In the genomic region with DNA sequence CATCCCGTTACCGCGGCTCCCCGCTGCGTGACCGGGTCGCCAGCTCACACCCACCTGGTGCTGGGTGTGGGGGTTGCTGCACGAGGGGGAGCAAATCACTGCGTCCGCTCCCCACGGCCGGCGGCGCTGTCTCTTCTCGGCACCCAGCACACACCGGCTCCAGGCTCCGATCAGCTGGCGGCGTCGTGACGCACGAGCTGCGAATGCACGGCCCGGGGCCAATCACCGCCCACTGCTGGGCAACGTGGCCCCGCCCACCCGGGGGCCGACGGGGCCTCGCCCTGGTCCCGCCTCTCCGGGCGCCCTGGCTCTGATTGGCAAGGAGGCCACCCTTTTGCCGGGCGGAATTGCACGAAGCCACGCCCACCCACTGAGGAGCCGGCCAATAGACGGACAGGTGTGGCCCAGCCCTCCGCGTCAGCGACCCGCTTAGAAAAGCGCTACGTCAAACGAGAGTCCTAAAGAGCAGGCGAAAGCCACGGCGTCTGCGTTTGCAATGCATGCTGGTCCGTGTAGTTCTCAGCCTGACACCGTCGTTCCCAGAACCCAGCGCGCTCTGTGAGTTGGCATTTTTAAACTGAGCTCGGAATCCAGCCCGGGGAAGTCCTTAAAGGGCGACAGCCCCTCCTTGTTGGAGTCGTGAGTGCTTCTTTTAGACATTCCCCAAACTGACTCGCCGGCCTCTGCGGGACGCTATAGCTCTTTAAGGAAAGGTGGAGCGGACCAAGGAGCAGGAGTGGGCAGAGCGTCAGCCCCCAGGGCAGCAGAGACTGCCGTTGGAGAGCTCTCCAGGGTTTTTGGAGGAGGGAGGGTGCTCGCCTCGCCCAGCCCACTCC, we compare ENCODE assay signal across 8 cellular contexts. TPM values are rescaled to one million over a fixed set of nuclear protein-coding genes. Genes with fewer than 3 reads are reported as not detected.
DNase-seq lines count a peak whose midpoint lies in the region; ATAC-seq and TF ChIP-seq lines count a peak whose summit lies in the region.

No MANE protein-coding gene starts in this region.

- POLR2A ChIA-PET in OCI-LY7 (lab: Charles Lee), result interaction anchor here (0.5 to 2.4 kb wide), 8 partner anchors 10 to 620 kb away, joined by 3 to 10 read pairs (median 4); partner anchors contain the start of genes RPA1 and SMYD4

- TF ChIP-seq CTCF in OCI-LY7 (conservative IDR thresholded peaks at IDR 0.05; ENCODE audit: low read length) (no peak), mucosa of descending colon (IDR thresholded peaks at IDR 0.05) (no peak)

- peak overlapping the region; percentile 89 for H3K4me2 ChIP-seq in OCI-LY7 (ENCODE audit: low read length)

- H3K4me1 ChIP-seq in OCI-LY7 (ENCODE audit: insufficient read depth, low read length, poor library complexity, severe bottlenecking) (peaks cover 30% of the 10 kb centered on the region), mucosa of descending colon (ENCODE audit: low read depth) (peaks cover 52% of the 10 kb centered on the region)

- ATAC-seq in GM21526 (IDR thresholded peaks at IDR 0.05; ENCODE audit: low FRiP score, unreplicated experiment), result peak; percentile 76
- peak; percentile 74 for ATAC-seq in mucosa of descending colon

- DNase-seq in DMS 273 (lab: John Stamatoyannopoulos, UW; ENCODE audit: unreplicated experiment) (peak; percentile 99), HuH-7.5 (ENCODE audit: low spot score) (peak; percentile 95), OCI-LY7 (ENCODE audit: low spot score) (peak; percentile 100), activated T-cell treated with anti-CD3 and anti-CD28 coated beads for 48 hours (ENCODE audit: low read depth) (peak; percentile 100), epithelial cell of prostate (ENCODE audit: low read depth, low spot score) (peak; percentile 99), mucosa of descending colon (peak; percentile 99 to 100 (median 100))
- peak; percentile 100 for DNase-seq in stimulated activated CD8-positive, alpha-beta memory T cell treated with anti-CD3 and anti-CD28 coated beads, Interleukin-4, amount 100 ng/mL, for 24 hours (ENCODE audit: low read depth)

- H2AFZ ChIP-seq in OCI-LY7 (ENCODE audit: low read length), result peak overlapping the region; percentile 60; the same call in 1 of the 2 replicates

- H3K9me3 ChIP-seq in OCI-LY7 (ENCODE audit: low read length) (no peaks in the 10 kb centered on the region), mucosa of descending colon (no peaks in the 10 kb centered on the region)

- H3K9me2 ChIP-seq in OCI-LY7 (ENCODE audit: insufficient read depth, low read length), result no peaks in the 10 kb centered on the region

- intact Hi-C loops in OCI-LY7 (cut with micrococcal nuclease; ENCODE audit: unreplicated experiment), result loop anchor here (2.0 to 10.0 kb wide), 4 partner anchors 31 to 686 kb away; partner anchors contain the start of genes MNT, PITPNA and PRPF8
- intact Hi-C loops in mucosa of descending colon (cut with DNase I, micrococcal nuclease), result no loop called here

- CTCF ChIA-PET in OCI-LY7 (lab: Charles Lee; ENCODE audit: unreplicated experiment), result interaction anchor here (0.8 to 1.2 kb wide), 3 partner anchors 69 to 149 kb away, joined by 3 to 4 read pairs (median 3); no protein-coding TSS in a partner anchor

- no peaks in the 10 kb centered on the region for H4K20me1 ChIP-seq in OCI-LY7 (ENCODE audit: insufficient read depth, low read length)

- H3K79me2 ChIP-seq in OCI-LY7 (ENCODE audit: insufficient read depth, low read depth, low read length), result no peaks in the 10 kb centered on the region

- BruUV-seq in OCI-LY7 (replicated peaks; lab: Mats Ljungman, UMichigan), result TSS peak; percentile 96

- H3K27ac ChIP-seq in OCI-LY7 (ENCODE audit: low read depth, low read length, poor library complexity, severe bottlenecking) (peak overlapping the region; percentile 88), epithelial cell of prostate (peak overlapping the region; percentile 100)

- no peaks in the 10 kb centered on the region for H3K36me3 ChIP-seq in OCI-LY7 (ENCODE audit: insufficient read depth, low read length)
- H3K36me3 ChIP-seq in mucosa of descending colon (ENCODE audit: low read depth), result peaks cover 14% of the 10 kb centered on the region

- peak overlapping the region; percentile 85 for H3K4me3 ChIP-seq in OCI-LY7 (ENCODE audit: low read depth, low read length, poor library complexity, severe bottlenecking)
- peak overlapping the region; percentile 99 for H3K4me3 ChIP-seq in mucosa of descending colon

RNA-seq across cellular contexts. Expression of gene TLCD2, which starts 6.1 kb away (rescaled TPM):
- not detected in 2 replicates for total RNA-seq in OCI-LY7 (2014; rRNA removed; shearing (Covaris generic))
- total RNA-seq in OCI-LY7 (2022), result not detected in 2 replicates
- total RNA-seq in mucosa of descending colon, result 10 to 100 TPM; 29.0 to 45.6 (median 37.6) TPM

RNA-seq across cellular contexts. Expression of gene WDR81, which starts 8.2 kb away (rescaled TPM):
- total RNA-seq in OCI-LY7 (2014; rRNA removed; shearing (Covaris generic)), result 12.2 and 19.1 TPM in 2 replicates
- total RNA-seq in OCI-LY7 (2022) (23.5 and 24.4 TPM in 2 replicates), mucosa of descending colon (10 to 100 TPM; 17.3 to 27.3 (median 22.4) TPM)

RNA-seq across cellular contexts. Expression of gene SERPINF2, which starts 26.4 kb away (rescaled TPM):
- 0.38 and 0.93 TPM in 2 replicates for total RNA-seq in OCI-LY7 (2014; rRNA removed; shearing (Covaris generic))
- total RNA-seq in OCI-LY7 (2022) (0.76 and 1.0 TPM in 2 replicates), mucosa of descending colon (1 to 10 TPM in 2 of 3 donors, under 1 TPM in 1; 0.78 to 8.2 (median 2.9) TPM)

RNA-seq across cellular contexts. Expression of gene PRPF8, which starts 31.6 kb away (rescaled TPM):
- 108 and 162 TPM in 2 replicates for total RNA-seq in OCI-LY7 (2014; rRNA removed; shearing (Covaris generic))
- 404 and 427 TPM in 2 replicates for total RNA-seq in OCI-LY7 (2022)
- 100 to 1,000 TPM; 214 to 238 (median 222) TPM for total RNA-seq in mucosa of descending colon

RNA-seq across cellular contexts. Expression of gene SERPINF1, which starts 45.6 kb away (rescaled TPM):
- total RNA-seq in OCI-LY7 (2014; rRNA removed; shearing (Covaris generic)), result not detected in 2 replicates
- total RNA-seq in OCI-LY7 (2022) (not detected in 2 replicates), mucosa of descending colon (100 to 1,000 TPM in 1 of 3 donors, 10 to 100 TPM in 2; 16.9 to 111 (median 76.9) TPM)

Comparison
In these comparisons a context has a peak if more than half of its experiments do, and no peak if none do; other contexts are left out.
1. Peak in every context shown above with its lines: DNase-seq, ATAC-seq, H3K4me3 ChIP-seq and H3K27ac ChIP-seq.
2. RNA of gene TLCD2, which starts 6.1 kb away (total RNA-seq): 29.0 to 45.6 TPM in mucosa of descending colon; not detected in OCI-LY7; every median in the first group is over 10 times any median in the second.